ENCODE assay signal across 7 cellular contexts in the genomic region with DNA sequence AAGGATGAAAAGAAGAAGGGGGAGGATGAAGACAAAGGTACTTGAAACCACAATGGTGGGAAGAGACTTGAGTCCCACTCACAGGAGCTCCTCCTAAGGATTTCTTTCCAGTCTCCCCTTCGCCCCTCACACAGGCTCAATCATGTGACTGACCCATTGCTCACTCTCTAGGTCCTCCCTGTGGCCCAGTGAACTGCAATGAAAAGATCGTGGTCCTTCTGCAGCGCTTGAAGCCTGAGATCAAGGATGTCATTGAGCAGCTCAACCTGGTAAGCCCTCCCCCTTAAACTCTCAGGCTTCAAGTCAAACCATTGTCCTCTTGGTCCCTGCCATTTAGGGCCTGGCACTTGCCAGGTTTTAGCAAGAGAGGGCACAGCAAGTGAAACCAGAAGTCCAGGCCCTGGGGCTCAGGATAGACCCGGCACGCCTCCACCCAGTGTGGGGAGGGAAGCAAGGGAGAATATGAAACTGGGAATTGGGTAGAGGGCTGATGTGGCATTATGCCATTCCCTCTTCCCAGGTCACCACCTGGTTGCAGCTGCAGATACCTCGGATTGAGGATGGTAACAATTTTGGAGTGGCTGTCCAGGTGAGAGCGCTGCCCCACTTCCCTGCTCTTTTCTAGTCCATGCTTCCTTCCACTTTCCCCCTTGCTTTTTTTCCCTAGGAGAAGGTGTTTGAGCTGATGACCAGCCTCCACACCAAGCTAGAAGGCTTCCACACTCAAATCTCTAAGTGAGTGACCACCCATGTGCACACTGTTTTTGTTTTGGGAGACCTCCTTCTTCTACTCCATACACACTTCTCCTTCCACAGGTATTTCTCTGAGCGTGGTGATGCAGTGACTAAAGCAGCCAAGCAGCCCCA. TPM values are rescaled to one million over a fixed set of nuclear protein-coding genes. Genes with fewer than 3 reads are reported as not detected.
DNase-seq lines count a peak whose midpoint lies in the region; ATAC-seq and TF ChIP-seq lines count a peak whose summit lies in the region.
"Had no signal": no experiment of that assay in that cellular context is flagged by ENCODE, and none has a peak within 500 bp of the region (broad histone marks: within the 10 kb centered on the region; RNA-seq: fewer than 3 reads in every experiment).

No MANE protein-coding gene starts in this region.

- peak overlapping the region; percentile 91 to 94 for H3K27ac Mint-ChIP-seq in natural killer cell

- no peaks in the 10 kb centered on the region for H3K27me3 ChIP-seq in DOHH2 (ENCODE audit: control insufficient read depth, low read length)

- peaks cover 34% of the 10 kb centered on the region for H3K4me1 ChIP-seq in DOHH2 (ENCODE audit: control insufficient read depth, low read length)

- TF ChIP-seq CTCF in DOHH2 (IDR thresholded peaks at IDR 0.05; ENCODE audit: low read depth, low read length, poor library complexity, severe bottlenecking) (no peak), natural killer cell (IDR thresholded peaks at IDR 0.05) (no peak)

- H3K4me2 ChIP-seq in DOHH2 (ENCODE audit: low read length) = peak overlapping the region; percentile 95

- peak; percentile 23; the same call in 1 of the 2 replicates for TF ChIP-seq POLR2A in Raji (IDR thresholded peaks at IDR 0.05; ENCODE audit: insufficient read depth, low read depth, low read length)

- H3K9me3 Mint-ChIP-seq in natural killer cell = no peaks in the 10 kb centered on the region

- peaks cover 5% of the 10 kb centered on the region; the same call in 1 of the 2 replicates for H3F3A ChIP-seq in DOHH2 (ENCODE audit: control insufficient read depth, insufficient read depth)

- H3K9me2 ChIP-seq in DOHH2 (replicated peaks; ENCODE audit: control insufficient read depth, low read length) = no peaks in the 10 kb centered on the region

- H3K4me3 ChIP-seq in DOHH2 (ENCODE audit: low read length) = no peak overlapping the region

- no peaks in the 10 kb centered on the region for H3K36me3 Mint-ChIP-seq in natural killer cell

- H3K79me2 ChIP-seq in DOHH2 (ENCODE audit: control insufficient read depth, low read length) = peaks cover 38% of the 10 kb centered on the region

- H3K9me3 ChIP-seq in DOHH2 (ENCODE audit: control insufficient read depth, insufficient read depth, low read length) = no peaks in the 10 kb centered on the region

- peaks cover 43% of the 10 kb centered on the region for H3K36me3 ChIP-seq in DOHH2 (ENCODE audit: control insufficient read depth, low read length)

- H3K27ac ChIP-seq in DOHH2 (ENCODE audit: low read depth, low read length) = no peak overlapping the region

- peak overlapping the region; percentile 61 for H3K4me3 Mint-ChIP-seq in natural killer cell

- ATAC-seq in natural killer cell = no peak
- no peak for ATAC-seq in GM19452 (IDR thresholded peaks at IDR 0.05; ENCODE audit: unreplicated experiment)

- H4K20me1 ChIP-seq in DOHH2 (ENCODE audit: control insufficient read depth, insufficient read depth, low read depth, low read length) = no peaks in the 10 kb centered on the region

- no peaks in the 10 kb centered on the region for H3K27me3 Mint-ChIP-seq in natural killer cell (ENCODE audit: low read depth in 2 of 2)

- intact Hi-C loops in natural killer cell (cut with micrococcal nuclease) = loop anchor here (10.0 kb wide), 1 partner anchor 1213 kb away; the partner anchor contains the start of gene PRMT5

- H3K4me1 Mint-ChIP-seq in natural killer cell = peaks cover 42 to 51% of the 10 kb centered on the region in 2 donors

- no peak for DNase-seq in natural killer cell
- no peak for DNase-seq in middle frontal gyrus (ENCODE audit: extremely low spot score, low spot score)
- no peak for DNase-seq in NCI-H1694 treated with DMSO at 0.1 percent for 48 hours (lab: John Stamatoyannopoulos, UW)
- DNase-seq: midbrain had no signal

RNA-seq across cellular contexts. Expression of gene PSME1, which starts 1.8 kb away (rescaled TPM):
- total RNA-seq in natural killer cell = 100 to 1,000 TPM; 315 to 345 (median 318) TPM

RNA-seq across cellular contexts. Expression of gene EMC9, which starts 3.6 kb away (rescaled TPM):
- 10 to 100 TPM in 2 of 3 donors, 1 to 10 TPM in 1; 9.3 to 12.3 (median 12.0) TPM for total RNA-seq in natural killer cell

RNA-seq across cellular contexts. Expression of gene FITM1, which starts 7.3 kb away (rescaled TPM):
- total RNA-seq in natural killer cell = 1 to 10 TPM in 2 of 3 donors, under 1 TPM in 1; 0.80 to 2.8 (median 2.3) TPM

RNA-seq across cellular contexts. Expression of gene PSME2, which starts 8.6 kb away (rescaled TPM):
- 100 to 1,000 TPM; 193 to 237 (median 234) TPM for total RNA-seq in natural killer cell

RNA-seq across cellular contexts. Expression of gene RNF31, which starts 9.5 kb away (rescaled TPM):
- 100 to 1,000 TPM in 2 of 3 donors, 10 to 100 TPM in 1; 96.9 to 134 (median 125) TPM for total RNA-seq in natural killer cell
